22 cellular contexts compared by ENCODE assay signal in genomic region chr22:25094579-25094978, GRCh38.
DNase-seq lines count a peak whose midpoint lies in the region; ATAC-seq and TF ChIP-seq lines count a peak whose summit lies in the region.
"Had no signal": no experiment of that assay in that cellular context is flagged by ENCODE, and none has a peak within 500 bp of the region (broad histone marks: within the 10 kb centered on the region; RNA-seq: fewer than 3 reads in every experiment).

No MANE protein-coding gene starts in this region.

- H3K9me3 ChIP-seq in T-helper 17 cell (ENCODE audit: control insufficient read depth, low read length, poor library complexity, severe bottlenecking) (no peaks in the 10 kb centered on the region), neuronal stem cell (replicated peaks in 1 of 2; ENCODE audit: control insufficient read depth in 2 of 2, insufficient read depth in 1 of 2, low read depth in 1 of 2, low read length in 2 of 2) (no peaks in the 10 kb centered on the region), aorta (ENCODE audit: control insufficient read depth, low read length) (no peaks in the 10 kb centered on the region), psoas muscle (no peaks in the 10 kb centered on the region)
- H3K9me3 ChIP-seq: BLaER1 had no signal

- no peak overlapping the region for H3K4ac ChIP-seq in neuronal stem cell (ENCODE audit: low read length)

- H2AFZ ChIP-seq in neuronal stem cell (ENCODE audit: low read length) = no peak overlapping the region
- H2AFZ ChIP-seq: PC-9 had no signal

- H4K8ac ChIP-seq in neuronal stem cell (ENCODE audit: low read depth, low read length) = no peak overlapping the region

- H3K36me3 ChIP-seq in neuronal stem cell (replicated peaks in 1 of 2; ENCODE audit: control insufficient read depth in 2 of 2, insufficient read depth in 2 of 2, low read length in 2 of 2) (no peaks in the 10 kb centered on the region), aorta (ENCODE audit: control insufficient read depth in 1 of 2, insufficient read depth in 2 of 2, low read length in 1 of 2) (no peaks in the 10 kb centered on the region), psoas muscle (ENCODE audit: insufficient read depth in 1 of 2, low read depth in 1 of 2) (no peaks in the 10 kb centered on the region)
- H3K36me3 ChIP-seq: BLaER1 had no signal

- H3K27me3 ChIP-seq in dorsolateral prefrontal cortex (no peaks in the 10 kb centered on the region), neuronal stem cell (ENCODE audit: control insufficient read depth in 3 of 3, insufficient read depth in 3 of 3, low read depth in 1 of 3, low read length in 3 of 3) (no peaks in the 10 kb centered on the region), aorta (ENCODE audit: control insufficient read depth in 1 of 2, insufficient read depth in 2 of 2, low read length in 1 of 2) (no peaks in the 10 kb centered on the region), psoas muscle (ENCODE audit: insufficient read depth in 3 of 3, low read length in 2 of 3) (no peaks in the 10 kb centered on the region)
- H3K27me3 ChIP-seq: BLaER1 had no signal

- no peak overlapping the region for H3K9ac ChIP-seq in neuronal stem cell (ENCODE audit: low read depth, low read length, poor library complexity)
- H3K9ac ChIP-seq: BLaER1 had no signal

- H2BK5ac ChIP-seq in neuronal stem cell (ENCODE audit: low read length) = peak overlapping the region; percentile 35

- H2BK120ac ChIP-seq in neuronal stem cell (ENCODE audit: low read depth, low read length) = no peak overlapping the region

- H3K4me3 ChIP-seq in dorsolateral prefrontal cortex = no peak overlapping the region
- no peak overlapping the region for H3K4me3 ChIP-seq in neuronal stem cell (ENCODE audit: low read length in 2 of 2)
- no peak overlapping the region for H3K4me3 ChIP-seq in aorta (ENCODE audit: low read length in 2 of 2)
- H3K4me3 ChIP-seq in psoas muscle = no peak overlapping the region
- H3K4me3 ChIP-seq: BLaER1, PC-9 had no signal

- H3K4me1 ChIP-seq in neuronal stem cell (ENCODE audit: control insufficient read depth in 2 of 2, insufficient read depth in 1 of 2, low read depth in 1 of 2, low read length in 2 of 2) (peaks cover 9 to 26% of the 10 kb centered on the region in 2 donors), aorta (ENCODE audit: control insufficient read depth in 1 of 2, insufficient read depth in 2 of 2, low read length in 2 of 2) (peaks cover 0 to 2% of the 10 kb centered on the region in 2 donors), psoas muscle (no peaks in the 10 kb centered on the region)

- no peaks in the 10 kb centered on the region for H3K36me3 Mint-ChIP-seq in T-helper 17 cell (ENCODE audit: low read depth)
- H3K36me3 Mint-ChIP-seq: CD8-positive, alpha-beta T cell had no signal

- H3K23ac ChIP-seq in neuronal stem cell (ENCODE audit: low read depth, low read length, poor library complexity) = no peak overlapping the region

- H3K4me3 Mint-ChIP-seq in T-helper 17 cell = no peak overlapping the region
- H3K4me3 Mint-ChIP-seq: CD8-positive, alpha-beta T cell had no signal

- no peaks in the 10 kb centered on the region for H3K4me1 Mint-ChIP-seq in T-helper 17 cell

- no peak overlapping the region for H3K4me2 ChIP-seq in neuronal stem cell (ENCODE audit: insufficient read depth, low read length, poor library complexity, severe bottlenecking)
- H3K4me2 ChIP-seq: BLaER1, PC-9 had no signal

- ATAC-seq in T-helper 17 cell = no peak
- ATAC-seq in aorta (ENCODE audit: low FRiP score) = no peak
- no peak for ATAC-seq in psoas muscle
- ATAC-seq in activated CD4-positive, CD25-positive, alpha-beta regulatory T cell treated with anti-CD3 and anti-CD28 coated beads, Interleukin-2, amount 50 U/mL, for 24 hours = no peak
- ATAC-seq: CD8-positive, alpha-beta T cell; HCT116 had no signal

- no peak for TF ChIP-seq CTCF in dorsolateral prefrontal cortex (IDR thresholded peaks at IDR 0.05 in 54 of 56, conservative IDR thresholded peaks at IDR 0.05 in 2 of 56; ENCODE audit: low read depth in 1 of 56, partially characterized antibody in 56 of 56)
- TF ChIP-seq CTCF in psoas muscle (IDR thresholded peaks at IDR 0.05) = no peak

- no peak overlapping the region for H2BK12ac ChIP-seq in neuronal stem cell (ENCODE audit: low read length)

- no peak for DNase-seq in T-helper 17 cell
- DNase-seq in dorsolateral prefrontal cortex = no peak
- DNase-seq in neuronal stem cell (ENCODE audit: low spot score) = no peak
- no peak for DNase-seq in aorta
- DNase-seq in psoas muscle = no peak
- no peak for DNase-seq in stimulated activated CD4-positive, alpha-beta T cell treated with anti-CD3 and anti-CD28 coated beads, Interleukin-1b, Interleukin-23, amount 100 ng/mL, for 48 hours
- DNase-seq: Calu3; CD8-positive, alpha-beta T cell; DMS153; KG1; NCI-H1092; NCI-H1436 treated with DMSO at 0.1 percent for 48 hours; NCI-H2029; NCI-H2227 treated with DMSO at 0.1 percent for 48 hours; NCI-H510A; NCI-H748 treated with DMSO at 0.1 percent for 48 hours; PC-9; RPMI8226; SIG-M5 had no signal

- H3K18ac ChIP-seq in neuronal stem cell (ENCODE audit: low read length) = no peak overlapping the region

- H3K27ac ChIP-seq in dorsolateral prefrontal cortex (peak overlapping the region in 44 of 59 donors; percentile 6 to 81 (median 59)), neuronal stem cell (replicated peaks; ENCODE audit: low read length) (no peak overlapping the region), aorta (ENCODE audit: low read depth in 1 of 2, low read length in 2 of 2) (peak overlapping the region; percentile 13 to 59), psoas muscle (no peak overlapping the region)
- H3K27ac ChIP-seq: BLaER1, PC-9 had no signal

- H3K79me1 ChIP-seq in neuronal stem cell (ENCODE audit: low read depth, low read length) = no peaks in the 10 kb centered on the region

- intact Hi-C loops in dorsolateral prefrontal cortex (cut with DNase I) (no loop called here), aorta (cut with DNase I) (no loop called here), psoas muscle (cut with DNase I) (no loop called here)

- no CpG with 5 or more reads among the region's 6 CpGs for WGBS in neuronal stem cell (ENCODE audit: extremely low coverage in 2 of 2, insufficient read length in 2 of 2, insufficient replicate concordance in 1 of 2), 2 donors
- 75 to 80% methylated on average over 6 of the region's 6 CpGs for WGBS in aorta, 2 donors
- WGBS in psoas muscle, 3 donors = 66 to 74% (median 73%) methylated on average over 6 of the region's 6 CpGs

- peak overlapping the region; percentile 45 for H3K27ac Mint-ChIP-seq in T-helper 17 cell
- H3K27ac Mint-ChIP-seq: CD8-positive, alpha-beta T cell had no signal

- H2AK5ac ChIP-seq in neuronal stem cell (ENCODE audit: low read depth, low read length) = no peak overlapping the region

- no peak overlapping the region for H2BK15ac ChIP-seq in neuronal stem cell (ENCODE audit: low read length)

- H4K91ac ChIP-seq in neuronal stem cell (ENCODE audit: low read depth, low read length, poor library complexity) = no peak overlapping the region

- no peak overlapping the region for H3K14ac ChIP-seq in neuronal stem cell (ENCODE audit: low read length)

- H3K27me3 Mint-ChIP-seq in T-helper 17 cell = no peaks in the 10 kb centered on the region

Comparison
In these comparisons a context has a peak if more than half of its experiments do, and no peak if none do; other contexts are left out.
1. H3K27ac ChIP-seq: peak in dorsolateral prefrontal cortex (44 of 59) and aorta (2 of 2); none in neuronal stem cell (single experiment) and psoas muscle (single experiment).